In the genomic region with DNA sequence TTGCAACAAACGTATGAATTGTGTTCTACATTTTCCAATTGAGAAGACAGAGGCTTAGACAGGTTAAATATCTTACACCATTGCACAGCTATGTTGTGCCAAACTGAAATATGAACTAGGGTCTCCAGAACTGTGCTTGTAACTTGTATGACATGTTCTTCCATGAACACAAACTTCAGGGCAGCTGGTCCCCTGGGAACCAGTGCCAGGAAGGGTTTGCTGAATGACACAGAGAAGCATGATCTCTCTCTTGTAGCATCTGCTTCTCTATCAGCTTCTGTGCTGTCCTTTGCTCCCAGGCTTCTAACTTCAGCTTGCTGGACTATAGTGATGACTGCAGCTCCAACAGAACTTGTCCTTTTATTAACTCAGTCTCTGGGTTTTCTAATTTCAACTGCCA, we compare ENCODE assay signal across 17 cellular contexts.
DNase-seq lines count a peak whose midpoint lies in the region; ATAC-seq, FAIRE-seq and TF ChIP-seq lines count a peak whose summit lies in the region.
"Had no signal": no experiment of that assay in that cellular context is flagged by ENCODE, and none has a peak within 500 bp of the region (broad histone marks: within the 10 kb centered on the region; RNA-seq: fewer than 3 reads in every experiment).

No MANE protein-coding gene starts in this region.

- WGBS in mesenchymal stem cell = 90% methylated on average over 1 of the region's 1 CpG
- 74 to 82% methylated on average over 1 of the region's 1 CpG for WGBS in upper lobe of left lung, 2 donors

- no peak overlapping the region for H2BK12ac ChIP-seq in mesenchymal stem cell (ENCODE audit: low read length in 2 of 2)

- no peak overlapping the region for H3K14ac ChIP-seq in mesenchymal stem cell (ENCODE audit: low read length in 2 of 2)

- DNase-seq in NCI-H510A treated with DMSO at 0.1 percent for 48 hours (lab: John Stamatoyannopoulos, UW) = peak; percentile 50
- no peak for DNase-seq in NCI-H510A (lab: John Stamatoyannopoulos, UW)
- DNase-seq in D721Med (ENCODE audit: insufficient read length, low spot score) = no peak
- peak; percentile 23 for DNase-seq in NCI-H2171 (lab: John Stamatoyannopoulos, UW)
- DNase-seq in mesenchymal stem cell = no peak
- no peak for DNase-seq in upper lobe of left lung
- DNase-seq: ACHN; CD4-positive, alpha-beta memory T cell; DMS53; GF-D8; HCEC 1CT; HFFc6 had no signal

- no peak overlapping the region for H2BK5ac ChIP-seq in mesenchymal stem cell (ENCODE audit: low read depth, low read length, poor library complexity, severe bottlenecking)

- peaks cover 5% of the 10 kb centered on the region for H3K9me3 ChIP-seq in mesenchymal stem cell (ENCODE audit: control insufficient read depth, low read length)
- no peaks in the 10 kb centered on the region for H3K9me3 ChIP-seq in upper lobe of left lung

- no peaks in the 10 kb centered on the region for H3K79me1 ChIP-seq in mesenchymal stem cell (replicated peaks; ENCODE audit: low read length, poor library complexity, severe bottlenecking)

- no peak overlapping the region for H3K18ac ChIP-seq in mesenchymal stem cell (ENCODE audit: low read depth in 1 of 2, low read length in 2 of 2)

- peak overlapping the region; percentile 21 for H4K8ac ChIP-seq in mesenchymal stem cell (ENCODE audit: low read length)

- TF ChIP-seq POLR2A in upper lobe of left lung (IDR thresholded peaks at IDR 0.05) = no peak

- no peak overlapping the region for H3K4ac ChIP-seq in mesenchymal stem cell (ENCODE audit: low read depth in 1 of 2, low read length in 2 of 2)

- no peak overlapping the region for H2BK120ac ChIP-seq in mesenchymal stem cell (ENCODE audit: low read depth, low read length)

- H2AFZ ChIP-seq in mesenchymal stem cell (ENCODE audit: low read depth, low read length) = no peak overlapping the region

- H3K27me3 ChIP-seq in mesenchymal stem cell (ENCODE audit: control insufficient read depth in 1 of 2, insufficient read depth in 1 of 2, low read length in 2 of 2) (no peaks in the 10 kb centered on the region), upper lobe of left lung (no peaks in the 10 kb centered on the region)

- no peaks in the 10 kb centered on the region for H3K4me1 ChIP-seq in mesenchymal stem cell (ENCODE audit: control insufficient read depth, insufficient read depth, low read depth, low read length)
- H3K4me1 ChIP-seq in upper lobe of left lung = no peaks in the 10 kb centered on the region

- H3K36me3 ChIP-seq in mesenchymal stem cell (ENCODE audit: control insufficient read depth in 1 of 2, insufficient read depth in 2 of 2, low read depth in 1 of 2, low read length in 2 of 2) (no peaks in the 10 kb centered on the region), upper lobe of left lung (no peaks in the 10 kb centered on the region)

- H3K27ac ChIP-seq in mesenchymal stem cell (ENCODE audit: low read length, poor library complexity, severe bottlenecking) = no peak overlapping the region
- H3K27ac ChIP-seq in upper lobe of left lung = no peak overlapping the region
- H3K27ac ChIP-seq: C4-2B, HL-60 had no signal

- no peak overlapping the region for H3K9ac ChIP-seq in mesenchymal stem cell (ENCODE audit: low read length)

- H3K4me3 ChIP-seq in mesenchymal stem cell (ENCODE audit: insufficient read depth in 1 of 2, low read depth in 1 of 2, low read length in 2 of 2) (no peak overlapping the region), upper lobe of left lung (no peak overlapping the region)

- no peak overlapping the region for H3K23ac ChIP-seq in mesenchymal stem cell (ENCODE audit: low read length in 2 of 2)

- H3K4me2 ChIP-seq in mesenchymal stem cell (ENCODE audit: low read length, poor library complexity, severe bottlenecking) = no peak overlapping the region

- no peak for TF ChIP-seq EP300 in upper lobe of left lung (IDR thresholded peaks at IDR 0.05)

- no peak for TF ChIP-seq CTCF in D721Med (IDR thresholded peaks at IDR 0.05; ENCODE audit: insufficient read depth, missing control alignments)
- no peak for TF ChIP-seq CTCF in upper lobe of left lung (IDR thresholded peaks at IDR 0.05)

- no peak overlapping the region for H4K91ac ChIP-seq in mesenchymal stem cell (ENCODE audit: low read length)

- FAIRE-seq in D721Med (lab: Jason Lieb, UNC) = peak; percentile 67
- FAIRE-seq: GM19239 had no signal

- no peak overlapping the region for H2AK5ac ChIP-seq in mesenchymal stem cell (ENCODE audit: low read length, severe bottlenecking)

- no peak overlapping the region for H2BK15ac ChIP-seq in mesenchymal stem cell (ENCODE audit: low read depth, poor library complexity, severe bottlenecking)

- ATAC-seq in HG02642 (IDR thresholded peaks at IDR 0.05; ENCODE audit: poor library complexity, unreplicated experiment) = no peak
- no peak for ATAC-seq in GM21619 (IDR thresholded peaks at IDR 0.05; ENCODE audit: unreplicated experiment)
- no peak for ATAC-seq in upper lobe of left lung (ENCODE audit: low FRiP score in 2 of 2)

Comparison
In these comparisons a context has a peak if more than half of its experiments do, and no peak if none do; other contexts are left out.
1. DNase-seq: peak in NCI-H510A treated with DMSO at 0.1 percent for 48 hours (single experiment) and NCI-H2171 (single experiment); none in NCI-H510A (single experiment), D721Med (single experiment), mesenchymal stem cell (single experiment) and upper lobe of left lung (0 of 2).